Comparison of ENCODE assay signal across 8 cellular contexts in the genomic region with DNA sequence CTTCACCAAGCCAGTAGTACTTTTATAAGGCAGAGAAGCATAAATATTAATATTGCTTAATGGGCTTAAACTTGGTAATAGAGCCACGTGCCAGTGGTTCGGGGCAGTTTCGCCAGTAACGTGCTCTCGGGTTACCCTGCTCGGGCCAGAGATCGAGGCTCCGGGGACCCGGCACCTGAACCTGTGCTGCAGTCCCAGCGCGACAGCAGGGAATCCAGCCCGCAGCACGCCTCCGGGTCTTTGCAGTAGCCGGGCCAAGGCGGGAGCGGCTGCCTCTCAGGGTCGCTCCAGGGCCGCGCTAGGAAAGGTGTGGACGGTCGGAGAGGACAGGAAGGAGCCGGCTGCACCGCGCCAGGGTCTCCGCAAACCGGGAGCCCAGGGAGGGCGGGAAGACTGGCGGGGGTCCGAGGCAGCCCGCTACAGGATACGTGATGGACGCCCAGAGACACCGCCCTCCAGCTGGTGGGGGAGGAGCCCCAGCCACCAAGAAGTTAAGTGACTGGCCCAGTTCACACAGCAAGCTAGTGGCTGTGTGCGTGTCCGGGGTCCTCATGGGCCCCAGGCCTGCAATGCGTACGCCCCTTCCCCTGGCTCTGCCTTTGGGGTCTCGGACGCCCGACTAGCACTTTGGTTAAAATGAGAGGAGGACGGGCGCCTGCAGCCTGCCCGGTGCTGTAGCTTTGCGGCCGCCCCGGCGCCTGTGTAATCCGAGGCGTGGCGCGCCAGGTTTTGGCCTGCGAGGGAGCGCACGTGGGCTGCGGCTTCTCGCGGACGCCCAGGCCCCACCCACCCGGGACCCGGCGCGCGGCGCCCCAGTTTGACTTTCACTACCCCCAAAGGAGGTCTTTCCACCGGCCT. TPM values are rescaled to one million over a fixed set of nuclear protein-coding genes. Genes with fewer than 3 reads are reported as not detected.
DNase-seq lines count a peak whose midpoint lies in the region; TF ChIP-seq lines count a peak whose summit lies in the region.

No MANE protein-coding gene starts in this region.

- no peak for TF ChIP-seq CTCF in suprapubic skin (IDR thresholded peaks at IDR 0.05)

- CTCF ChIA-PET in activated naive CD4-positive, alpha-beta T cell treated with anti-CD3 and anti-CD28 coated beads for 36 hours (lab: Charles Lee): interaction anchor here (0.9 to 1.2 kb wide), 2 partner anchors 9 to 36 kb away, joined by 3 to 4 read pairs; no protein-coding TSS in a partner anchor

- peaks cover 3% of the 10 kb centered on the region for H3K36me3 Mint-ChIP-seq in activated naive CD4-positive, alpha-beta T cell treated with anti-CD3 and anti-CD28 coated beads for 36 hours (ENCODE audit: low read depth)

- H3K36me3 ChIP-seq in HAP-1 (replicated peaks): no peaks in the 10 kb centered on the region
- H3K36me3 ChIP-seq in SJSA1: peaks cover 13% of the 10 kb centered on the region
- no peaks in the 10 kb centered on the region for H3K36me3 ChIP-seq in suprapubic skin

- H3K9me3 Mint-ChIP-seq in activated naive CD4-positive, alpha-beta T cell treated with anti-CD3 and anti-CD28 coated beads for 36 hours: no peaks in the 10 kb centered on the region

- no peak for TF ChIP-seq POLR2A in suprapubic skin (IDR thresholded peaks at IDR 0.05)

- in situ Hi-C loops in HAP-1 (cut with MboI; ENCODE audit: low sequenced_read_pairs): no loop called here

- H3K27me3 ChIP-seq in HAP-1 (ENCODE audit: low read depth) (no peaks in the 10 kb centered on the region), SJSA1 (replicated peaks) (no peaks in the 10 kb centered on the region), suprapubic skin (no peaks in the 10 kb centered on the region)

- no peaks in the 10 kb centered on the region for H3K9me3 ChIP-seq in HAP-1
- H3K9me3 ChIP-seq in SJSA1 (replicated peaks): peaks cover 9% of the 10 kb centered on the region; the same call in 1 of the 2 replicates
- H3K9me3 ChIP-seq in suprapubic skin: no peaks in the 10 kb centered on the region

- peak overlapping the region; percentile 93 for H3K27ac Mint-ChIP-seq in activated naive CD4-positive, alpha-beta T cell treated with anti-CD3 and anti-CD28 coated beads for 36 hours

- DNase-seq in GF-D8 (lab: John Stamatoyannopoulos, UW) (peak; percentile 55), HAP-1 (ENCODE audit: low spot score in 2 of 2) (peak; percentile 91 to 98), M059J (ENCODE audit: low read depth) (peak; percentile 83), SJSA1 (ENCODE audit: low read depth in 1 of 2, low spot score in 2 of 2) (peak; percentile 80 to 97), germinal center (ENCODE audit: low spot score) (peak; percentile 90), occipital lobe (lab: John Stamatoyannopoulos, UW) (peak; percentile 80), suprapubic skin (ENCODE audit: low spot score in 2 of 2) (peak; percentile 91 to 93)
- DNase-seq in activated naive CD4-positive, alpha-beta T cell treated with anti-CD3 and anti-CD28 coated beads for 36 hours: peak; percentile 86

- H3K4me1 Mint-ChIP-seq in activated naive CD4-positive, alpha-beta T cell treated with anti-CD3 and anti-CD28 coated beads for 36 hours (ENCODE audit: low read depth): peaks cover 39% of the 10 kb centered on the region

- H3K27ac ChIP-seq in SJSA1: peak overlapping the region; percentile 88
- peak overlapping the region; percentile 92 for H3K27ac ChIP-seq in suprapubic skin

- H3K4me3 ChIP-seq in HAP-1 (peak overlapping the region; percentile 76), SJSA1 (peak overlapping the region; percentile 99), suprapubic skin (peak overlapping the region; percentile 96)

- no peak for TF ChIP-seq EP300 in suprapubic skin (IDR thresholded peaks at IDR 0.05)

- under 1% methylated on average over 44 of the region's 66 CpGs for WGBS in suprapubic skin

- H3K27me3 Mint-ChIP-seq in activated naive CD4-positive, alpha-beta T cell treated with anti-CD3 and anti-CD28 coated beads for 36 hours (ENCODE audit: low read depth): no peaks in the 10 kb centered on the region

- H3K4me1 ChIP-seq in HAP-1: peaks cover 28% of the 10 kb centered on the region
- H3K4me1 ChIP-seq in SJSA1 (replicated peaks): peaks cover 41% of the 10 kb centered on the region
- H3K4me1 ChIP-seq in suprapubic skin: peaks cover 36% of the 10 kb centered on the region

- H3K4me3 Mint-ChIP-seq in activated naive CD4-positive, alpha-beta T cell treated with anti-CD3 and anti-CD28 coated beads for 36 hours: peak overlapping the region; percentile 92

- intact Hi-C loops in activated naive CD4-positive, alpha-beta T cell treated with anti-CD3 and anti-CD28 coated beads for 36 hours (cut with micrococcal nuclease): loop anchor here (1.0 to 10.0 kb wide), 6 partner anchors 50 to 724 kb away; partner anchors contain the start of gene WDR73

RNA-seq across cellular contexts. Expression of gene PDE8A, which starts 1.2 kb away (rescaled TPM):
- total RNA-seq in M059J (2014; rRNA removed; shearing (Covaris generic)): 25.7 and 31.0 TPM in 2 replicates
- total RNA-seq in SJSA1 (2014; rRNA removed; shearing (Covaris generic)): 27.4 and 36.6 TPM in 2 replicates
- total RNA-seq in activated naive CD4-positive, alpha-beta T cell treated with anti-CD3 and anti-CD28 coated beads for 36 hours: 10 to 100 TPM; 28.8 to 29.2 TPM
- total RNA-seq in occipital lobe (26.0 TPM), suprapubic skin (10 to 100 TPM; 15.3 to 48.5 (median 19.0) TPM)

Comparison
In these comparisons a context has a peak if more than half of its experiments do, and no peak if none do; other contexts are left out.
1. Peak in every context shown above with its lines: DNase-seq, H3K4me3 ChIP-seq and H3K27ac ChIP-seq.